22 cellular contexts compared by ENCODE assay signal in the genomic region with DNA sequence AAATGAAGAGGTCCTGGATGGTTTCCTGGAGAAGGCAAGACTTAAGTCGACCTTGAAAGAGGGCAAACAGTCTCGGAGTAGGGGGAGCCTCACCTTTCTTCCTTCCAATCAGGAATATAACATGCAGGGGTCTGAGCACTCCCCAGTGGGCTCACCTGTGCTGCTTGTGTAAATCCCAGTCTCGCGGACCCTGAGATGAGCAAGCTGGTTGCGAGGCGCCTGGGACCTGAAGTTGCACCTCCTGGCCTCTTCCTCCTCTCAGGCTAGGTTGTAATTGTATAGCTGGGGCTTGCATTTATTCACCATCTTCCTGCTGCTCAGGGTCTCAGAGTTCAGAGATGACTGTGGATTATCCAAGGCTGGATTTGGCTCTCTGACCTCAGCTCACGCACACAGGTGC. TPM values are rescaled to one million over a fixed set of nuclear protein-coding genes. Genes with fewer than 3 reads are reported as not detected.
A peak's percentile ranks its signal among the peaks of the same experiment; 100 is the strongest.
DNase-seq lines count a peak whose midpoint lies in the region; ATAC-seq and TF ChIP-seq lines count a peak whose summit lies in the region.
"Had no signal": no experiment of that assay in that cellular context is flagged by ENCODE, and none has a peak within 500 bp of the region (broad histone marks: within the 10 kb centered on the region; RNA-seq: fewer than 3 reads in every experiment).

No MANE protein-coding gene starts in this region.

- H3K4me3 ChIP-seq in endodermal cell (ENCODE audit: low read length) (no peak overlapping the region), esophagus squamous epithelium (no peak overlapping the region)
- H3K4me3 ChIP-seq: A549, GM12878, GM23248 had no signal

- 93 to 95% methylated on average over 6 to 7 of the region's 7 CpGs for WGBS in endodermal cell (ENCODE audit: insufficient coverage in 1 of 2, insufficient read length in 1 of 2), 2 experiments
- 87 to 100% methylated on average over 2 to 7 of the region's 7 CpGs for WGBS in esophagus squamous epithelium, 2 donors

- no peaks in the 10 kb centered on the region for H3K27me3 ChIP-seq in endodermal cell (ENCODE audit: control insufficient read depth, insufficient read depth, low read length, poor library complexity, severe bottlenecking)
- H3K27me3 ChIP-seq in esophagus squamous epithelium, result no peaks in the 10 kb centered on the region

- no peaks in the 10 kb centered on the region for H3K27me3 Mint-ChIP-seq in endodermal cell (ENCODE audit: insufficient read depth)
- H3K27me3 Mint-ChIP-seq: CD4-positive, alpha-beta memory T cell had no signal

- H3K9me3 Mint-ChIP-seq in endodermal cell, result no peaks in the 10 kb centered on the region
- H3K9me3 Mint-ChIP-seq: CD4-positive, alpha-beta memory T cell had no signal

- ATAC-seq in HG02798 (IDR thresholded peaks at IDR 0.05; ENCODE audit: poor library complexity, unreplicated experiment), result no peak
- ATAC-seq: A549, GM12878 had no signal

- no peaks in the 10 kb centered on the region for H3K36me3 Mint-ChIP-seq in endodermal cell (ENCODE audit: low read depth)
- H3K36me3 Mint-ChIP-seq: CD4-positive, alpha-beta memory T cell had no signal

- TF ChIP-seq CTCF in endodermal cell (conservative IDR thresholded peaks at IDR 0.05) (no peak), esophagus squamous epithelium (IDR thresholded peaks at IDR 0.05) (no peak)

- H3K4me3 Mint-ChIP-seq in endodermal cell, result no peak overlapping the region
- H3K4me3 Mint-ChIP-seq: CD4-positive, alpha-beta memory T cell had no signal

- peak; percentile 24 for DNase-seq in activated effector memory CD4-positive, alpha-beta T cell treated with anti-CD3 and anti-CD28 coated beads, Interleukin-2, amount 50 U/mL, for 16 hours
- DNase-seq in activated effector memory CD4-positive, alpha-beta T cell treated with Interleukin-2 at 50 U/mL for 16 hours, result no peak
- DNase-seq in endodermal cell (peak; percentile 24), posterior vena cava (ENCODE audit: low spot score) (peak; percentile 63), NCI-H446 treated with DMSO at 0.1 percent for 48 hours (lab: John Stamatoyannopoulos, UW) (no peak), esophagus squamous epithelium (lab: John Stamatoyannopoulos, UW) (no peak)
- DNase-seq: 8988T; ACHN; C1 segment of cervical spinal cord; CD4-positive, alpha-beta memory T cell; COR-L47; DMS 273 treated with DMSO at 0.1 percent for 48 hours; DMS79; EL; GDM1; GM23248; H7; HCEC 1CT had no signal

- H3K4me1 ChIP-seq in endodermal cell (ENCODE audit: control insufficient read depth, insufficient read depth, low read length) (no peaks in the 10 kb centered on the region), esophagus squamous epithelium (no peaks in the 10 kb centered on the region)
- H3K4me1 ChIP-seq: A549 had no signal

- intact Hi-C loops in posterior vena cava (cut with DNase I), result no loop called here
- intact Hi-C loops in esophagus squamous epithelium (cut with DNase I), result no loop called here

- no peak overlapping the region for H3K27ac ChIP-seq in endodermal cell (ENCODE audit: low read depth, low read length)
- no peak overlapping the region for H3K27ac ChIP-seq in esophagus squamous epithelium
- H3K27ac ChIP-seq: A549, GM23248 had no signal

- no peaks in the 10 kb centered on the region for H3K4me1 Mint-ChIP-seq in endodermal cell
- H3K4me1 Mint-ChIP-seq: CD4-positive, alpha-beta memory T cell had no signal

- H3K9me3 ChIP-seq in endodermal cell (ENCODE audit: control insufficient read depth, low read length), result no peaks in the 10 kb centered on the region
- no peaks in the 10 kb centered on the region for H3K9me3 ChIP-seq in esophagus squamous epithelium
- H3K9me3 ChIP-seq: A549 had no signal

- H3K9ac ChIP-seq in endodermal cell (ENCODE audit: extremely low read depth, low read length, poor library complexity, severe bottlenecking), result no peak overlapping the region
- H3K9ac ChIP-seq: GM23248 had no signal

- TF ChIP-seq POLR2A in esophagus squamous epithelium (IDR thresholded peaks at IDR 0.05), result no peak

- no peak overlapping the region for H3K27ac Mint-ChIP-seq in endodermal cell
- H3K27ac Mint-ChIP-seq: CD4-positive, alpha-beta memory T cell had no signal

- H3K36me3 ChIP-seq in endodermal cell (ENCODE audit: control insufficient read depth, insufficient read depth, low read length) (no peaks in the 10 kb centered on the region), esophagus squamous epithelium (no peaks in the 10 kb centered on the region)

RNA-seq across cellular contexts. Expression of a gene that starts 7.5 kb away (rescaled TPM):
- total RNA-seq in endodermal cell (not detected), posterior vena cava (1 to 10 TPM; 1.1 to 1.2 TPM), esophagus squamous epithelium (under 1 TPM in 2 of 4 donors, not detected in 2; 0.08 to 0.95 TPM)
- not detected for polyA plus RNA-seq in endodermal cell (2013, experiment 1 of 2)
- not detected for polyA plus RNA-seq in endodermal cell (2013, experiment 2 of 2)
- total RNA-seq: H1, H7 had no signal
- polyA plus RNA-seq: H1 had no signal

RNA-seq across cellular contexts. Expression of a gene that starts 21.9 kb away (rescaled TPM):
- total RNA-seq in endodermal cell, result 10 to 100 TPM; 10.9 to 13.9 TPM
- 62.4 TPM for polyA plus RNA-seq in endodermal cell (2013, experiment 1 of 2)
- 55.8 TPM for polyA plus RNA-seq in endodermal cell (2013, experiment 2 of 2)
- total RNA-seq in posterior vena cava, result under 1 TPM; 0.14 to 0.23 TPM
- total RNA-seq in esophagus squamous epithelium, result 1 to 10 TPM in 1 of 4 donors, under 1 TPM in 3; 0.04 to 1.1 (median 0.34) TPM
- total RNA-seq: GM23248 had no signal
- polyA plus RNA-seq: CD4-positive, alpha-beta memory T cell had no signal

RNA-seq across cellular contexts. Expression of a gene that starts 44.2 kb away (rescaled TPM):
- 10 to 100 TPM; 28.5 to 43.1 TPM for total RNA-seq in endodermal cell
- 32.1 TPM for polyA plus RNA-seq in endodermal cell (2013, experiment 1 of 2)
- polyA plus RNA-seq in endodermal cell (2013, experiment 2 of 2), result 32.0 TPM
- not detected for total RNA-seq in posterior vena cava
- 10 to 100 TPM in 2 of 4 donors, 1 to 10 TPM in 2; 6.9 to 12.6 (median 10.5) TPM for total RNA-seq in esophagus squamous epithelium

Comparison
In these comparisons a context has a peak if more than half of its experiments do, and no peak if none do; other contexts are left out.
1. DNase-seq: peak in activated effector memory CD4-positive, alpha-beta T cell treated with anti-CD3 and anti-CD28 coated beads, Interleukin-2, amount 50 U/mL, for 16 hours (single experiment), endodermal cell (single experiment) and posterior vena cava (single experiment); none in activated effector memory CD4-positive, alpha-beta T cell treated with Interleukin-2 at 50 U/mL for 16 hours (single experiment), NCI-H446 treated with DMSO at 0.1 percent for 48 hours (single experiment) and esophagus squamous epithelium (single experiment).
2. RNA of a gene that starts 21.9 kb away (total RNA-seq): 10.9 to 13.9 TPM in endodermal cell; 0.04 to 1.1 TPM in esophagus squamous epithelium and 0.14 to 0.23 TPM in posterior vena cava; every median in the first group is over 4 times any median in the second.